Comparison of ENCODE assay signal across 9 cellular contexts in the genomic region with DNA sequence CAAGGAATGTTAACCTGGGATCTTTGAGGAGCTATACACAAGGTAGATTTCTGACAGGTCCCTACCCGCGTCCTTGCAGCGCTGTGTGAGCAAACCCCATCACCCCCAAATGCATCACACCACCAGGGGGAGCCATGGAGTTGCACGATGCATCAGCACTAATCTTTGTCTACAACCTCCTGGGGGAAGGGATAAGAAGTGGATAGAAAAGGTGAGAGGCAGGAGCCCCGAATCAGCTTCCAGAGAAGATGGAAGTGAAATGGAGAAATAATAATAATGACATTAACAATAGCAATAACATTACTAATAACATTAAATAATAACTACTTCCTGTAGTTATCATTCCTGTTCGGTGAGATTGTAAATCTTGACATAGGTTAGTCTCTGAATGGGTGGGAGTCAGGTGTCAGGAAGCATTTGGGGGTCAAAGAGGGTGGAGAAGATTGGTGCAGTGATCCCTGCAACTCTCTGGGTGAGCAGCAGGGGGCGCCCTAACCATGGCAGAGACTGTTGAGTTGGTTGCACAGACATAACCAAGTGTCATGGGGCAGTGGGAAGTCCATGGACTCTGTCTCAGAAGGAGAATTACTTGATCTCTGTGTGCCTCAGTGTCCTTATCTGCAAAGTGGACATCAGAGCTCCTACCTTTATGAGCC. TPM values are rescaled to one million over a fixed set of nuclear protein-coding genes. Genes with fewer than 3 reads are reported as not detected.
A peak's percentile ranks its signal among the peaks of the same experiment; 100 is the strongest.
DNase-seq lines count a peak whose midpoint lies in the region; ATAC-seq and TF ChIP-seq lines count a peak whose summit lies in the region.
"Had no signal": no experiment of that assay in that cellular context is flagged by ENCODE, and none has a peak within 500 bp of the region (broad histone marks: within the 10 kb centered on the region; RNA-seq: fewer than 3 reads in every experiment).

No MANE protein-coding gene starts in this region.

- DNase-seq in NCI-H1417 (lab: John Stamatoyannopoulos, UW) (peak in 2 of 3 experiments; percentile 22 to 39), NCI-H1417 treated with DMSO at 0.1 percent for 48 hours (lab: John Stamatoyannopoulos, UW) (no peak), NCI-H446 (lab: John Stamatoyannopoulos, UW) (peak; percentile 27 to 47), endothelial cell (ENCODE audit: low spot score) (peak; percentile 79), tibial artery (peak in 1 of 2 donors; percentile 42), OCI-M2 (lab: John Stamatoyannopoulos, UW; ENCODE audit: unreplicated experiment) (no peak)
- peak; percentile 88 for DNase-seq in activated CD4-positive, alpha-beta memory T cell treated with anti-CD3 and anti-CD28 coated beads, Interleukin-2, amount 10 ng/mL, durations not matched to agents 7 days and 5 days
- peak; percentile 36 to 87 (median 64) for DNase-seq in naive thymus-derived CD8-positive, alpha-beta T cell

- peak; percentile 64 to 67 for ATAC-seq in naive thymus-derived CD8-positive, alpha-beta T cell

- no peaks in the 10 kb centered on the region for H3K36me3 Mint-ChIP-seq in activated CD4-positive, alpha-beta memory T cell treated with anti-CD3 and anti-CD28 coated beads, Interleukin-2, amount 10 ng/mL, durations not matched to agents 7 days and 5 days (ENCODE audit: low read depth)
- H3K36me3 Mint-ChIP-seq in endothelial cell (ENCODE audit: low read depth, unreplicated experiment): no peaks in the 10 kb centered on the region
- H3K36me3 Mint-ChIP-seq in naive thymus-derived CD8-positive, alpha-beta T cell: no peaks in the 10 kb centered on the region

- TF ChIP-seq CTCF in endothelial cell (IDR thresholded peaks at IDR 0.05; ENCODE audit: unreplicated experiment) (peak; percentile 95), tibial artery (IDR thresholded peaks at IDR 0.05) (peak; percentile 19 to 25)

- no peak overlapping the region for H3K27ac ChIP-seq in tibial artery

- no peak overlapping the region for H3K4me3 ChIP-seq in tibial artery

- peaks cover 38% of the 10 kb centered on the region for H3K4me1 Mint-ChIP-seq in activated CD4-positive, alpha-beta memory T cell treated with anti-CD3 and anti-CD28 coated beads, Interleukin-2, amount 10 ng/mL, durations not matched to agents 7 days and 5 days
- H3K4me1 Mint-ChIP-seq in endothelial cell (ENCODE audit: unreplicated experiment): peaks cover 5% of the 10 kb centered on the region
- peaks cover 3 to 14% (median 11%) of the 10 kb centered on the region in 4 donors for H3K4me1 Mint-ChIP-seq in naive thymus-derived CD8-positive, alpha-beta T cell

- CTCF ChIA-PET in activated CD4-positive, alpha-beta memory T cell treated with anti-CD3 and anti-CD28 coated beads, Interleukin-2, amount 10 ng/mL, durations not matched to agents 7 days and 5 days (lab: Charles Lee): interaction anchor here (0.7 to 10.0 kb wide), 21 partner anchors 10 to 499 kb away, joined by 3 to 180 read pairs (median 4); no protein-coding TSS in a partner anchor

- intact Hi-C loops in tibial artery (cut with DNase I; ENCODE audit: low total_unique reads): no loop called here

- H3K4me1 ChIP-seq in tibial artery: no peaks in the 10 kb centered on the region

- POLR2A ChIA-PET in activated CD4-positive, alpha-beta memory T cell treated with anti-CD3 and anti-CD28 coated beads, Interleukin-2, amount 10 ng/mL, durations not matched to agents 7 days and 5 days (lab: Charles Lee): interaction anchor here (1.3 to 1.4 kb wide), 2 partner anchors 101 to 206 kb away, joined by 3 to 8 read pairs; no protein-coding TSS in a partner anchor
- POLR2A ChIA-PET in naive thymus-derived CD8-positive, alpha-beta T cell (lab: Charles Lee): interaction anchor here (0.6 to 1.4 kb wide), 3 partner anchors 34 to 795 kb away, joined by 3 to 5 read pairs (median 4); a partner anchor contains a TSS

- H3K36me3 ChIP-seq in tibial artery: no peaks in the 10 kb centered on the region

- peaks cover 20% of the 10 kb centered on the region for H3K27me3 Mint-ChIP-seq in activated CD4-positive, alpha-beta memory T cell treated with anti-CD3 and anti-CD28 coated beads, Interleukin-2, amount 10 ng/mL, durations not matched to agents 7 days and 5 days
- H3K27me3 Mint-ChIP-seq in endothelial cell (ENCODE audit: unreplicated experiment): no peaks in the 10 kb centered on the region
- peaks cover 0 to 8% (median 2%) of the 10 kb centered on the region in 5 donors for H3K27me3 Mint-ChIP-seq in naive thymus-derived CD8-positive, alpha-beta T cell

- H3K27ac Mint-ChIP-seq in activated CD4-positive, alpha-beta memory T cell treated with anti-CD3 and anti-CD28 coated beads, Interleukin-2, amount 10 ng/mL, durations not matched to agents 7 days and 5 days: peak overlapping the region; percentile 56
- H3K27ac Mint-ChIP-seq in endothelial cell (ENCODE audit: unreplicated experiment): peak overlapping the region; percentile 4
- H3K27ac Mint-ChIP-seq in naive thymus-derived CD8-positive, alpha-beta T cell: peak overlapping the region in 6 of 10 donors; percentile 10 to 66 (median 36)

- peaks cover 0 to 19% of the 10 kb centered on the region in 2 donors for H3K27me3 ChIP-seq in tibial artery

- H3K9me3 Mint-ChIP-seq in activated CD4-positive, alpha-beta memory T cell treated with anti-CD3 and anti-CD28 coated beads, Interleukin-2, amount 10 ng/mL, durations not matched to agents 7 days and 5 days: no peaks in the 10 kb centered on the region
- H3K9me3 Mint-ChIP-seq in endothelial cell (ENCODE audit: unreplicated experiment): no peaks in the 10 kb centered on the region
- no peaks in the 10 kb centered on the region for H3K9me3 Mint-ChIP-seq in naive thymus-derived CD8-positive, alpha-beta T cell

- no peak overlapping the region for H3K4me3 Mint-ChIP-seq in activated CD4-positive, alpha-beta memory T cell treated with anti-CD3 and anti-CD28 coated beads, Interleukin-2, amount 10 ng/mL, durations not matched to agents 7 days and 5 days
- no peak overlapping the region for H3K4me3 Mint-ChIP-seq in endothelial cell (ENCODE audit: unreplicated experiment)
- no peak overlapping the region for H3K4me3 Mint-ChIP-seq in naive thymus-derived CD8-positive, alpha-beta T cell

- H3K9me3 ChIP-seq in tibial artery: no peaks in the 10 kb centered on the region

RNA-seq across cellular contexts. Expression of a gene that starts 16.5 kb away (rescaled TPM):
- not detected for total RNA-seq in activated CD4-positive, alpha-beta memory T cell treated with anti-CD3 and anti-CD28 coated beads, Interleukin-2, amount 10 ng/mL, durations not matched to agents 7 days and 5 days
- total RNA-seq in endothelial cell (ENCODE audit: unreplicated experiment): not detected
- total RNA-seq in naive thymus-derived CD8-positive, alpha-beta T cell: not detected
- polyA plus RNA-seq in naive thymus-derived CD8-positive, alpha-beta T cell: under 1 TPM in 1 of 3 donors, not detected in 2; 0.68 TPM
- total RNA-seq: glomerular endothelial cell had no signal

RNA-seq across cellular contexts. Expression of a gene that starts 33.9 kb away (rescaled TPM):
- 1 to 10 TPM; 1.1 to 1.7 TPM for total RNA-seq in activated CD4-positive, alpha-beta memory T cell treated with anti-CD3 and anti-CD28 coated beads, Interleukin-2, amount 10 ng/mL, durations not matched to agents 7 days and 5 days
- total RNA-seq in endothelial cell (ENCODE audit: unreplicated experiment): 0.82 TPM
- 1 to 10 TPM; 1.3 to 2.4 TPM for total RNA-seq in naive thymus-derived CD8-positive, alpha-beta T cell
- 1 to 10 TPM in 1 of 3 donors, under 1 TPM in 2; 0.32 to 1.5 (median 0.83) TPM for polyA plus RNA-seq in naive thymus-derived CD8-positive, alpha-beta T cell
- total RNA-seq: glomerular endothelial cell had no signal

RNA-seq across cellular contexts. Expression of a gene that starts 50.4 kb away (rescaled TPM):
- 1 to 10 TPM; 9.0 to 9.4 TPM for total RNA-seq in activated CD4-positive, alpha-beta memory T cell treated with anti-CD3 and anti-CD28 coated beads, Interleukin-2, amount 10 ng/mL, durations not matched to agents 7 days and 5 days
- total RNA-seq in endothelial cell (ENCODE audit: unreplicated experiment): 5.4 TPM
- 10 to 100 TPM in 1 of 2 experiments, 1 to 10 TPM in 1; 10.0 to 10.3 TPM for total RNA-seq in naive thymus-derived CD8-positive, alpha-beta T cell
- 1 to 10 TPM; 2.4 to 9.3 (median 5.4) TPM for polyA plus RNA-seq in naive thymus-derived CD8-positive, alpha-beta T cell

Comparison
In these comparisons a context has a peak if more than half of its experiments do, and no peak if none do; other contexts are left out.
1. DNase-seq: peak in NCI-H1417 (2 of 3), NCI-H446 (2 of 2), activated CD4-positive, alpha-beta memory T cell treated with anti-CD3 and anti-CD28 coated beads, Interleukin-2, amount 10 ng/mL, durations not matched to agents 7 days and 5 days (single experiment), endothelial cell (single experiment) and naive thymus-derived CD8-positive, alpha-beta T cell (10 of 10); none in NCI-H1417 treated with DMSO at 0.1 percent for 48 hours (single experiment) and OCI-M2 (single experiment).
2. H3K27ac Mint-ChIP-seq: peak in every context shown above with its lines; median percentile 56 in activated CD4-positive, alpha-beta memory T cell treated with anti-CD3 and anti-CD28 coated beads, Interleukin-2, amount 10 ng/mL, durations not matched to agents 7 days and 5 days; 36 in naive thymus-derived CD8-positive, alpha-beta T cell; 4 in endothelial cell.